ENCODE assay signal across 13 cellular contexts in genomic region chr17:307295-307691, GRCh38.
"Had no signal": no experiment of that assay in that cellular context is flagged by ENCODE, and none has a peak within 500 bp of the region (broad histone marks: within the 10 kb centered on the region; RNA-seq: fewer than 3 reads in every experiment).

No MANE protein-coding gene starts in this region.

- H3K4me3 Mint-ChIP-seq: activated naive CD8-positive, alpha-beta T cell treated with anti-CD3 and anti-CD28 coated beads, Interleukin-2, amount 50 U/mL, for 24 hours; activated T-helper 17 cell treated with anti-CD3 and anti-CD28 coated beads, Interleukin-2, amount 50 U/mL, for 72 hours had no signal

- H3K36me3 ChIP-seq: cardiac muscle cell, esophagus squamous epithelium had no signal

- H3K27me3 Mint-ChIP-seq: activated naive CD8-positive, alpha-beta T cell treated with anti-CD3 and anti-CD28 coated beads, Interleukin-2, amount 50 U/mL, for 24 hours had no signal

- H3K27me3 ChIP-seq: cardiac muscle cell, esophagus squamous epithelium, stomach, testis, upper lobe of left lung had no signal

- H3K27ac Mint-ChIP-seq: activated naive CD8-positive, alpha-beta T cell treated with anti-CD3 and anti-CD28 coated beads, Interleukin-2, amount 50 U/mL, for 24 hours; activated T-helper 17 cell treated with anti-CD3 and anti-CD28 coated beads, Interleukin-2, amount 50 U/mL, for 72 hours had no signal

- H3K9me3 ChIP-seq: esophagus squamous epithelium, stomach, testis, upper lobe of left lung had no signal

- H3K27ac ChIP-seq: cardiac muscle cell, esophagus squamous epithelium, testis, upper lobe of left lung had no signal

- DNase-seq: activated CD4-positive, alpha-beta T cell treated with anti-CD3 and anti-CD28 coated beads, Interleukin-2, amount 50 U/mL, for 48 hours; activated CD4-positive, CD25-positive, alpha-beta regulatory T cell treated with anti-CD3 and anti-CD28 coated beads, Interleukin-2, amount 50 U/mL, for 72 hours; activated naive CD4-positive, alpha-beta T cell treated with Interleukin-2 at 50 U/mL for 16 hours; activated naive CD8-positive, alpha-beta T cell treated with anti-CD3 and anti-CD28 coated beads, Interleukin-2, amount 50 U/mL, for 24 hours; esophagus squamous epithelium; stimulated activated CD4-positive, alpha-beta T cell treated with anti-CD3 and anti-CD28 coated beads, Interleukin-1b, Interleukin-23, amount 100 ng/mL, for 48 hours; stomach; T-helper 1 cell; T1000 had no signal

- H3K9me3 Mint-ChIP-seq: activated naive CD8-positive, alpha-beta T cell treated with anti-CD3 and anti-CD28 coated beads, Interleukin-2, amount 50 U/mL, for 24 hours; activated T-helper 17 cell treated with anti-CD3 and anti-CD28 coated beads, Interleukin-2, amount 50 U/mL, for 72 hours had no signal

- H3K4me3 ChIP-seq: cardiac muscle cell, esophagus squamous epithelium, stomach, testis, upper lobe of left lung had no signal

- H3K4me1 Mint-ChIP-seq: activated naive CD8-positive, alpha-beta T cell treated with anti-CD3 and anti-CD28 coated beads, Interleukin-2, amount 50 U/mL, for 24 hours; activated T-helper 17 cell treated with anti-CD3 and anti-CD28 coated beads, Interleukin-2, amount 50 U/mL, for 72 hours had no signal
